In genomic region chr13:32222046-32222676, GRCh38 we compare ENCODE assay signal across 20 cellular contexts.
DNase-seq lines count a peak whose midpoint lies in the region; ATAC-seq and TF ChIP-seq lines count a peak whose summit lies in the region.
"Had no signal": no experiment of that assay in that cellular context is flagged by ENCODE, and none has a peak within 500 bp of the region (broad histone marks: within the 10 kb centered on the region; RNA-seq: fewer than 3 reads in every experiment).

No MANE protein-coding gene starts in this region.

- CTCF ChIA-PET in Caco-2 (lab: Charles Lee) = interaction anchor here (0.9 kb wide), 1 partner anchor 57 kb away, joined by 3 read pairs; no protein-coding TSS in a partner anchor

- no peaks in the 10 kb centered on the region for H3K36me3 ChIP-seq in Caco-2 (ENCODE audit: control insufficient read depth, insufficient read depth, low read length)

- H3K9me3 ChIP-seq in Caco-2 = no peaks in the 10 kb centered on the region
- H3K9me3 ChIP-seq: A549; BE2C; BLaER1 treated with 17β-estradiol and CSF1 and Interleukin-3, amounts not matched to agents 10 nM and 100 nM had no signal

- no peak for TF ChIP-seq CTCF in Caco-2 (IDR thresholded peaks at IDR 0.05; ENCODE audit: insufficient read depth in 1 of 2, low read depth in 1 of 2, low read length in 1 of 2, severe bottlenecking in 1 of 2, unreplicated experiment in 1 of 2)

- POLR2A ChIA-PET in Caco-2 (lab: Charles Lee) = no interaction called here

- no peak for DNase-seq in Caco-2
- no peak for DNase-seq in left cardiac atrium
- no peak for DNase-seq in T1000 (lab: John Stamatoyannopoulos, UW)
- DNase-seq: 8988T; ACHN; AML-193; BE2C; CD4-positive, alpha-beta memory T cell; COR-L47; DMS153; DND-41; H9 had no signal

- BruUV-seq in Caco-2 (replicated peaks; lab: Mats Ljungman, UMichigan) = no TSS peak

- H3K9me3 Mint-ChIP-seq in Caco-2 (ENCODE audit: unreplicated experiment) = no peaks in the 10 kb centered on the region
- no peaks in the 10 kb centered on the region for H3K9me3 Mint-ChIP-seq in activated T-helper 17 cell treated with anti-CD3 and anti-CD28 coated beads, Interleukin-2, amount 50 U/mL, for 72 hours
- H3K9me3 Mint-ChIP-seq in dendritic cell treated with granulocyte-macrophage colony-stimulating factor and Interleukin-4, amounts not matched to agents 40 ng/mL and 50 ng/mL, for 4 days = no peaks in the 10 kb centered on the region
- no peaks in the 10 kb centered on the region for H3K9me3 Mint-ChIP-seq in stimulated activated memory B cell treated with anti-CD40 and anti-IgM and Interleukin-4, amounts not matched to agents 10 μg/mL and 1 μg/mL and 100 μg/mL, for 72 hours
- H3K9me3 Mint-ChIP-seq: CD4-positive, alpha-beta memory T cell; GM23338; H9 had no signal

- H3K4me3 ChIP-seq in Caco-2 (ENCODE audit: low read depth, low read length) = no peak overlapping the region
- H3K4me3 ChIP-seq: A549; BLaER1 treated with 17β-estradiol and CSF1 and Interleukin-3, amounts not matched to agents 10 nM and 100 nM; GM23338 had no signal

- peaks cover 75% of the 10 kb centered on the region for H3K36me3 Mint-ChIP-seq in Caco-2 (ENCODE audit: insufficient read depth, unreplicated experiment)
- peaks cover 60% of the 10 kb centered on the region for H3K36me3 Mint-ChIP-seq in activated T-helper 17 cell treated with anti-CD3 and anti-CD28 coated beads, Interleukin-2, amount 50 U/mL, for 72 hours (ENCODE audit: low read depth)
- peaks cover 72% of the 10 kb centered on the region for H3K36me3 Mint-ChIP-seq in dendritic cell treated with granulocyte-macrophage colony-stimulating factor and Interleukin-4, amounts not matched to agents 40 ng/mL and 50 ng/mL, for 4 days (ENCODE audit: low read depth)
- H3K36me3 Mint-ChIP-seq in stimulated activated memory B cell treated with anti-CD40 and anti-IgM and Interleukin-4, amounts not matched to agents 10 μg/mL and 1 μg/mL and 100 μg/mL, for 72 hours = no peaks in the 10 kb centered on the region

- no peaks in the 10 kb centered on the region for H3K27me3 Mint-ChIP-seq in Caco-2 (ENCODE audit: insufficient read depth, unreplicated experiment)
- H3K27me3 Mint-ChIP-seq in activated T-helper 17 cell treated with anti-CD3 and anti-CD28 coated beads, Interleukin-2, amount 50 U/mL, for 72 hours = no peaks in the 10 kb centered on the region
- H3K27me3 Mint-ChIP-seq in dendritic cell treated with granulocyte-macrophage colony-stimulating factor and Interleukin-4, amounts not matched to agents 40 ng/mL and 50 ng/mL, for 4 days = no peaks in the 10 kb centered on the region
- H3K27me3 Mint-ChIP-seq in stimulated activated memory B cell treated with anti-CD40 and anti-IgM and Interleukin-4, amounts not matched to agents 10 μg/mL and 1 μg/mL and 100 μg/mL, for 72 hours = no peaks in the 10 kb centered on the region
- H3K27me3 Mint-ChIP-seq: CD4-positive, alpha-beta memory T cell had no signal

- H3K27me3 ChIP-seq in Caco-2 (replicated peaks; ENCODE audit: control insufficient read depth, insufficient read depth, low read length) = no peaks in the 10 kb centered on the region
- H3K27me3 ChIP-seq: BE2C; BLaER1 treated with 17β-estradiol and CSF1 and Interleukin-3, amounts not matched to agents 10 nM and 100 nM had no signal

- peaks cover 51% of the 10 kb centered on the region for H3K4me1 ChIP-seq in Caco-2
- H3K4me1 ChIP-seq: A549; BE2C; BLaER1 treated with 17β-estradiol and CSF1 and Interleukin-3, amounts not matched to agents 10 nM and 100 nM had no signal

- H3K4me1 Mint-ChIP-seq in Caco-2 (ENCODE audit: low read depth, unreplicated experiment) = peaks cover 33% of the 10 kb centered on the region
- no peaks in the 10 kb centered on the region for H3K4me1 Mint-ChIP-seq in activated T-helper 17 cell treated with anti-CD3 and anti-CD28 coated beads, Interleukin-2, amount 50 U/mL, for 72 hours
- no peaks in the 10 kb centered on the region for H3K4me1 Mint-ChIP-seq in dendritic cell treated with granulocyte-macrophage colony-stimulating factor and Interleukin-4, amounts not matched to agents 40 ng/mL and 50 ng/mL, for 4 days (ENCODE audit: low read depth)
- no peaks in the 10 kb centered on the region for H3K4me1 Mint-ChIP-seq in stimulated activated memory B cell treated with anti-CD40 and anti-IgM and Interleukin-4, amounts not matched to agents 10 μg/mL and 1 μg/mL and 100 μg/mL, for 72 hours
- H3K4me1 Mint-ChIP-seq: CD4-positive, alpha-beta memory T cell had no signal

- no peak overlapping the region for H3K4me3 Mint-ChIP-seq in Caco-2 (ENCODE audit: unreplicated experiment)
- H3K4me3 Mint-ChIP-seq in activated T-helper 17 cell treated with anti-CD3 and anti-CD28 coated beads, Interleukin-2, amount 50 U/mL, for 72 hours = no peak overlapping the region
- H3K4me3 Mint-ChIP-seq in dendritic cell treated with granulocyte-macrophage colony-stimulating factor and Interleukin-4, amounts not matched to agents 40 ng/mL and 50 ng/mL, for 4 days = no peak overlapping the region
- no peak overlapping the region for H3K4me3 Mint-ChIP-seq in stimulated activated memory B cell treated with anti-CD40 and anti-IgM and Interleukin-4, amounts not matched to agents 10 μg/mL and 1 μg/mL and 100 μg/mL, for 72 hours
- H3K4me3 Mint-ChIP-seq: GM23338, H9 had no signal

- no peak for ATAC-seq in activated T-helper 17 cell treated with anti-CD3 and anti-CD28 coated beads, Interleukin-2, amount 50 U/mL, for 72 hours (replicated peaks)
- ATAC-seq in stimulated activated memory B cell treated with anti-CD40 and anti-IgM and Interleukin-4, amounts not matched to agents 10 μg/mL and 1 μg/mL and 100 μg/mL, for 72 hours = peak; percentile 45
- ATAC-seq in left cardiac atrium = no peak
- no peak for ATAC-seq in GM19351 (IDR thresholded peaks at IDR 0.05; ENCODE audit: unreplicated experiment)
- ATAC-seq: A549, GM23338, HCT116 had no signal

- intact Hi-C loops in Caco-2 (cut with micrococcal nuclease; ENCODE audit: unreplicated experiment) = no loop called here
- intact Hi-C loops in dendritic cell treated with granulocyte-macrophage colony-stimulating factor and Interleukin-4, amounts not matched to agents 40 ng/mL and 50 ng/mL, for 4 days (cut with micrococcal nuclease) = no loop called here
- intact Hi-C loops in left cardiac atrium (cut with DNase I) = no loop called here

- H3K27ac Mint-ChIP-seq in Caco-2 (ENCODE audit: unreplicated experiment) = peak overlapping the region; percentile 51
- H3K27ac Mint-ChIP-seq in activated T-helper 17 cell treated with anti-CD3 and anti-CD28 coated beads, Interleukin-2, amount 50 U/mL, for 72 hours = peak overlapping the region; percentile 10
- H3K27ac Mint-ChIP-seq in dendritic cell treated with granulocyte-macrophage colony-stimulating factor and Interleukin-4, amounts not matched to agents 40 ng/mL and 50 ng/mL, for 4 days = peak overlapping the region; percentile 6
- H3K27ac Mint-ChIP-seq in stimulated activated memory B cell treated with anti-CD40 and anti-IgM and Interleukin-4, amounts not matched to agents 10 μg/mL and 1 μg/mL and 100 μg/mL, for 72 hours = no peak overlapping the region
- H3K27ac Mint-ChIP-seq: GM23338, H9 had no signal
